In the genomic region with DNA sequence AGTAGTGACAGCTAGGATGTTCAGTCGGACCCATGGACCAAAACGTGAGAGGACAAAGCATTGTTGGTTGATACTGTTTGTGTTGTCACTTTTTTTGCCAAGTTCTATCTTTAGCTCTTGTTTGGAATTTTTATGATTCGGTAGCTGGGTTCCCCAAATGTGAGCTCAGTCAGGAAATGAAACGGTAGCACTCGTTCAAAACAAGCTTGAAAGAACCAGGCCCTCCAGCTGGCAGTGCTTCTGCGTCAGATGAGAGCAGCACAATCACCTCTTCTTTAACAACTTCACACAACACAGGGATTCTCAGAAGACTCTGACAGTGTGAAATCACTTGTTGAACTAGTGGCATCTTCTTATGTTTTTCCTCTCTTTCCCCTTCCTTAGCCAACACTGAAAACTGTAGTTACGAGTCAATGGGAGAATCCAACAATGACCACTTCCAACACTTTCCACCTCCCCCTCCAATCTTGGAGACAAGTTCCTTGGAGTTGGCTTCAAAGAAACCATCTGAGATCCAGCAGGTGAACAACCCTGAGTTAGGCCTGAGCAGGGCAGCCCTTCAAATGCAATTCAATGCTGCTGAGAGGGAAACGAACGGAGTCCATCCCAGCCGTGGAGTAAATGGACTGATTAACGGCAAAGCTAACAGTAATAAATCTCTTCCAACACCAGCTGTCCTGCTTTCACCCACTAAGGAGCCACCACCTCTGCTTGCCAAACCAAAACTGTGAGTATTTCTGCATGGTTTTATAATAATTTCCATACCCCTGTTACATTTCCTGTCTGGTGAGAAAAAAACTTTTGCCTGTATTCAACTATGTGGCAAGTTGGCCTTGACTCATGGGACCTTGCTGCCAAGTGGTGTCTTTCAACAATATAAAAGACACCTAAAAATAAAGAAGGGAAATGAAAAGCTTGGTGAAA, we compare ENCODE assay signal across 12 cellular contexts.
DNase-seq lines count a peak whose midpoint lies in the region; ATAC-seq and TF ChIP-seq lines count a peak whose summit lies in the region.
"Had no signal": no experiment of that assay in that cellular context is flagged by ENCODE, and none has a peak within 500 bp of the region (broad histone marks: within the 10 kb centered on the region; RNA-seq: fewer than 3 reads in every experiment).

No MANE protein-coding gene starts in this region.

- no peaks in the 10 kb centered on the region for H3K27me3 ChIP-seq in BLaER1 treated with 17β-estradiol and CSF1 and Interleukin-3, amounts not matched to agents 10 nM and 100 nM
- no peaks in the 10 kb centered on the region for H3K27me3 ChIP-seq in prostate gland (replicated peaks; ENCODE audit: insufficient read depth)

- H3K27ac ChIP-seq in BLaER1 treated with 17β-estradiol and CSF1 and Interleukin-3, amounts not matched to agents 10 nM and 100 nM: peak overlapping the region in 9 of 11 experiments; percentile 43 to 87 (median 69); a peak in 18 of 22 replicates
- H3K27ac ChIP-seq in prostate gland: peak overlapping the region; percentile 56 to 58
- H3K27ac ChIP-seq: KMS-11 had no signal

- H3K4me3 ChIP-seq in BLaER1 treated with 17β-estradiol and CSF1 and Interleukin-3, amounts not matched to agents 10 nM and 100 nM: peak overlapping the region in 4 of 10 experiments; percentile 16 to 52 (median 44); a peak in 4 of 20 replicates
- no peak overlapping the region for H3K4me3 ChIP-seq in epithelial cell of esophagus (ENCODE audit: low read length)
- H3K4me3 ChIP-seq in prostate gland: no peak overlapping the region

- intact Hi-C loops in prostate gland (cut with DNase I) (loop anchor here (5.0 kb wide), 2 partner anchors 131 to 211 kb away; no protein-coding TSS in a partner anchor), CD14-positive monocyte (cut with micrococcal nuclease) (loop anchor here (5.0 to 10.0 kb wide), 2 partner anchors 173 to 211 kb away; no protein-coding TSS in a partner anchor)

- H3K4me2 ChIP-seq in BLaER1 treated with 17β-estradiol and CSF1 and Interleukin-3, amounts not matched to agents 10 nM and 100 nM: peak overlapping the region; percentile 43 to 84 (median 70)
- H3K4me2 ChIP-seq: KMS-11 had no signal

- DNase-seq in HT1080 (ENCODE audit: low read depth) (peak; percentile 66), epithelial cell of esophagus (ENCODE audit: low read depth) (peak; percentile 48), prostate gland (ENCODE audit: low spot score) (peak; percentile 17), NCI-H1105 treated with DMSO at 0.1 percent for 48 hours (lab: John Stamatoyannopoulos, UW) (no peak), pons (ENCODE audit: low spot score) (no peak), CD14-positive monocyte (ENCODE audit: low spot score) (no peak)
- DNase-seq: activated T-cell treated with anti-CD3 and anti-CD28 coated beads for 4 hours, H7, RPMI8226 had no signal

- TF ChIP-seq POLR2A in prostate gland (IDR thresholded peaks at IDR 0.05): no peak

- peak overlapping the region in 1 of 2 donors; percentile 27 for H3K4me3 Mint-ChIP-seq in CD14-positive monocyte

- peaks cover 0 to 2% (median 0%) of the 10 kb centered on the region in 7 donors for H3K9me3 Mint-ChIP-seq in CD14-positive monocyte

- no peaks in the 10 kb centered on the region for H4K20me1 ChIP-seq in BLaER1 treated with 17β-estradiol and CSF1 and Interleukin-3, amounts not matched to agents 10 nM and 100 nM

- no peaks in the 10 kb centered on the region for H3K36me3 Mint-ChIP-seq in CD14-positive monocyte

- TF ChIP-seq CTCF in epithelial cell of esophagus (IDR thresholded peaks at IDR 0.05; ENCODE audit: insufficient read depth, low read depth, low read length, missing control alignments) (no peak), prostate gland (IDR thresholded peaks at IDR 0.05) (no peak), CD14-positive monocyte (IDR thresholded peaks at IDR 0.05) (no peak)

- no peak for ATAC-seq in HG03135 (IDR thresholded peaks at IDR 0.05; ENCODE audit: unreplicated experiment)

- 25% methylated on average over 11 of the region's 11 CpGs for WGBS in prostate gland

- H3K27ac Mint-ChIP-seq in CD14-positive monocyte: peak overlapping the region in 1 of 7 donors; percentile 46

- peaks cover 23% of the 10 kb centered on the region for H3K4me1 Mint-ChIP-seq in CD14-positive monocyte

- H3K36me3 ChIP-seq in BLaER1 treated with 17β-estradiol and CSF1 and Interleukin-3, amounts not matched to agents 10 nM and 100 nM: no peaks in the 10 kb centered on the region
- no peaks in the 10 kb centered on the region for H3K36me3 ChIP-seq in prostate gland

- peaks cover 0 to 3% (median 2%) of the 10 kb centered on the region in 3 donors for H3K27me3 Mint-ChIP-seq in CD14-positive monocyte (ENCODE audit: low read depth in 3 of 3)

- H3K9ac ChIP-seq in BLaER1 treated with 17β-estradiol and CSF1 and Interleukin-3, amounts not matched to agents 10 nM and 100 nM: peak overlapping the region in 9 of 11 experiments; percentile 6 to 65 (median 32); a peak in 10 of 22 replicates
- H3K9ac ChIP-seq: KMS-11 had no signal

- peaks cover 23 to 62% (median 39%) of the 10 kb centered on the region in 10 experiments for H3K4me1 ChIP-seq in BLaER1 treated with 17β-estradiol and CSF1 and Interleukin-3, amounts not matched to agents 10 nM and 100 nM
- no peaks in the 10 kb centered on the region for H3K4me1 ChIP-seq in prostate gland (replicated peaks)

- H3K9me3 ChIP-seq in BLaER1 treated with 17β-estradiol and CSF1 and Interleukin-3, amounts not matched to agents 10 nM and 100 nM (replicated peaks in 1 of 11): 0 out of 22 replicates have a peak, but pooled peaks cover 0 to 8% (median 0%) of the 10 kb centered on the region in 11 experiments
- H3K9me3 ChIP-seq in prostate gland: no peaks in the 10 kb centered on the region

Comparison
In these comparisons a context has a peak if more than half of its experiments do, and no peak if none do; other contexts are left out.
1. DNase-seq: peak in HT1080 (single experiment), epithelial cell of esophagus (single experiment) and prostate gland (single experiment); none in NCI-H1105 treated with DMSO at 0.1 percent for 48 hours (single experiment), pons (single experiment) and CD14-positive monocyte (single experiment).